Comparison of ENCODE assay signal across 6 cellular contexts in genomic region chr20:16590234-16590633, GRCh38.
"Had no signal": no experiment of that assay in that cellular context is flagged by ENCODE, and none has a peak within 500 bp of the region (broad histone marks: within the 10 kb centered on the region; RNA-seq: fewer than 3 reads in every experiment).

No MANE protein-coding gene starts in this region.

- H3K4me3 ChIP-seq: K562 had no signal

- DNase-seq: GOT3, H9, HCEC 1CT, IMR-90, KG1 had no signal

- H3K4me3 Mint-ChIP-seq: H9 had no signal

- H3K9me3 Mint-ChIP-seq: H9 had no signal

- ATAC-seq: K562 had no signal
